8 cellular contexts compared by ENCODE assay signal in the genomic region with DNA sequence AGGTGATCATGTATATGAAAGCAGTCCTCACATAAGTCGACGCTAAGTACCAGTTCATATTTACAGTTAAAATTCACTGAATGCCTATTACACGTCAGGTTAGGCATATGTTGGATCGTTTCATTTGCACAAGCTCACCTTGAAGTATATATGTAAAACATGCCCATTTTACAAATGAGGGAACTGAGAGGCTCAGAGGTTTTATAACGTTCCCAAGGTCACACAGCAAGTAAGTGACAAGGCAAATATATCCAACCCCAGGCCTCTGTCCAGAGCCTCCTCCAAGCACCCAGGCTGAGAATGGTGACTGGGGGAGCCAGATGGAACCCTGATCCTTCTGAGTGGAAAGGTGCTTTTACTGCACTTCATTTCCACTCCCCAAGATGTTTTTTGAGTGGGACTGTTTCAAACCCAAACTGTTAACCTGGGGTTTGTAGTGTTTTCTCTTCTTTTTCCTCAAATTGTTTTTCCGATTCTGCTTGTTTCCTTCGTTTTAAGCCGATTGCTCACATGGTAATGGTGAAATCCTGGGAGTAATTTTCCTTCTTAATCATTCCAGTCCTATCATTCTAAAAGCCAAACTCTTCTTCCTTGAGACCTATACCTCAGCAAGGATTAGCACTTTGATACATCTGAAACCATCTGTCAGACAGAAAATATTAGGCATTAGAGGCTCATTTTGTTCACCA. TPM values are rescaled to one million over a fixed set of nuclear protein-coding genes. Genes with fewer than 3 reads are reported as not detected.
DNase-seq lines count a peak whose midpoint lies in the region; ATAC-seq and TF ChIP-seq lines count a peak whose summit lies in the region.

No MANE protein-coding gene starts in this region.

- H3K27ac Mint-ChIP-seq in activated CD8-positive, alpha-beta memory T cell treated with anti-CD3 and anti-CD28 coated beads, Interleukin-2, amount 10 ng/mL, durations not matched to agents 7 days and 5 days: peak overlapping the region; percentile 97

- TF ChIP-seq CTCF in fibroblast of pulmonary artery (IDR thresholded peaks at IDR 0.05; ENCODE audit: low read length, missing control alignments): no peak

- H3K9ac ChIP-seq in SK-N-MC (ENCODE audit: insufficient read length): peak overlapping the region; percentile 75

- peak overlapping the region; percentile 84 for H3K4me3 ChIP-seq in SK-N-MC
- H3K4me3 ChIP-seq in fibroblast of pulmonary artery (replicated peaks; ENCODE audit: low read depth, low read length): peak overlapping the region; percentile 77
- peak overlapping the region; percentile 52 to 72 (median 57) for H3K4me3 ChIP-seq in skin epidermis

- H3K36me3 Mint-ChIP-seq in activated CD8-positive, alpha-beta memory T cell treated with anti-CD3 and anti-CD28 coated beads, Interleukin-2, amount 10 ng/mL, durations not matched to agents 7 days and 5 days: peaks cover 2% of the 10 kb centered on the region

- H3K9me3 ChIP-seq in SK-N-MC (ENCODE audit: low read depth, low read length): no peaks in the 10 kb centered on the region

- DNase-seq in activated CD8-positive, alpha-beta memory T cell treated with anti-CD3 and anti-CD28 coated beads, Interleukin-2, amount 10 ng/mL, durations not matched to agents 7 days and 5 days: no peak
- DNase-seq in activated CD8-positive, alpha-beta memory T cell treated with anti-CD3 and anti-CD28 coated beads for 24 hours: no peak
- DNase-seq in SK-N-MC (ENCODE audit: low read depth, low spot score): no peak
- DNase-seq in fibroblast of pulmonary artery (ENCODE audit: low read depth): no peak
- no peak for DNase-seq in NCI-H345 (lab: John Stamatoyannopoulos, UW)
- DNase-seq in NCI-H1930 (lab: John Stamatoyannopoulos, UW): no peak

- H3K4me1 Mint-ChIP-seq in activated CD8-positive, alpha-beta memory T cell treated with anti-CD3 and anti-CD28 coated beads, Interleukin-2, amount 10 ng/mL, durations not matched to agents 7 days and 5 days: peaks cover 19% of the 10 kb centered on the region

- H3K27ac ChIP-seq in SK-N-MC: no peak overlapping the region
- peak overlapping the region in 20 of 21 experiments; percentile 62 to 92 (median 82) for H3K27ac ChIP-seq in skin epidermis

- CTCF ChIA-PET in activated CD8-positive, alpha-beta memory T cell treated with anti-CD3 and anti-CD28 coated beads, Interleukin-2, amount 10 ng/mL, durations not matched to agents 7 days and 5 days (lab: Charles Lee): interaction anchor here (1.1 to 1.4 kb wide), 3 partner anchors 32 to 73 kb away, joined by 3 to 5 read pairs (median 4); no protein-coding TSS in a partner anchor

- H3K9me3 Mint-ChIP-seq in activated CD8-positive, alpha-beta memory T cell treated with anti-CD3 and anti-CD28 coated beads, Interleukin-2, amount 10 ng/mL, durations not matched to agents 7 days and 5 days (ENCODE audit: low read depth): no peaks in the 10 kb centered on the region

- peak overlapping the region; percentile 88 for H3K4me3 Mint-ChIP-seq in activated CD8-positive, alpha-beta memory T cell treated with anti-CD3 and anti-CD28 coated beads, Interleukin-2, amount 10 ng/mL, durations not matched to agents 7 days and 5 days

- no peaks in the 10 kb centered on the region for H3K27me3 Mint-ChIP-seq in activated CD8-positive, alpha-beta memory T cell treated with anti-CD3 and anti-CD28 coated beads, Interleukin-2, amount 10 ng/mL, durations not matched to agents 7 days and 5 days

- no peak for ATAC-seq in activated CD8-positive, alpha-beta memory T cell treated with anti-CD3 and anti-CD28 coated beads, Interleukin-2, amount 10 ng/mL, durations not matched to agents 7 days and 5 days
- no peak for ATAC-seq in HG02798 (IDR thresholded peaks at IDR 0.05; ENCODE audit: poor library complexity, unreplicated experiment)

- no peaks in the 10 kb centered on the region for H3K36me3 ChIP-seq in SK-N-MC (ENCODE audit: insufficient read depth, low read length)

RNA-seq across cellular contexts. Expression of gene SMIM20, which starts 0.8 kb away (rescaled TPM):
- 1 to 10 TPM; 9.6 to 9.9 TPM for total RNA-seq in activated CD8-positive, alpha-beta memory T cell treated with anti-CD3 and anti-CD28 coated beads, Interleukin-2, amount 10 ng/mL, durations not matched to agents 7 days and 5 days

RNA-seq across cellular contexts. Expression of gene SEL1L3, which starts 52.0 kb away (rescaled TPM):
- total RNA-seq in activated CD8-positive, alpha-beta memory T cell treated with anti-CD3 and anti-CD28 coated beads, Interleukin-2, amount 10 ng/mL, durations not matched to agents 7 days and 5 days: 10 to 100 TPM; 66.3 to 82.8 TPM
